In genomic region chr5:147659166-147659929, GRCh38 we compare ENCODE assay signal across 14 cellular contexts.
"Had no signal": no experiment of that assay in that cellular context is flagged by ENCODE, and none has a peak within 500 bp of the region (broad histone marks: within the 10 kb centered on the region; RNA-seq: fewer than 3 reads in every experiment).

No MANE protein-coding gene starts in this region.

- H3K4me3 Mint-ChIP-seq: activated CD8-positive, alpha-beta T cell treated with anti-CD3 and anti-CD28 coated beads for 36 hours; activated T-cell treated with anti-CD3 and anti-CD28 coated beads, Interleukin-2, amount 50 U/mL, for 4 hours; neural crest cell; stimulated activated naive B cell treated with anti-CD40 and anti-IgM and Interleukin-4, amounts not matched to agents 10 μg/mL and 1 μg/mL and 100 μg/mL, for 72 hours; T-helper 17 cell had no signal

- H3K4me1 ChIP-seq: thyroid gland, vagina had no signal

- FAIRE-seq: astrocyte, kidney had no signal

- H3K27me3 Mint-ChIP-seq: activated CD8-positive, alpha-beta T cell treated with anti-CD3 and anti-CD28 coated beads for 36 hours; stimulated activated naive B cell treated with anti-CD40 and anti-IgM and Interleukin-4, amounts not matched to agents 10 μg/mL and 1 μg/mL and 100 μg/mL, for 72 hours; T-helper 17 cell had no signal

- H3K9me3 ChIP-seq: thyroid gland, vagina had no signal

- H3K27ac ChIP-seq: thyroid gland, vagina had no signal

- H3K27me3 ChIP-seq: thyroid gland, vagina had no signal

- ATAC-seq: activated CD8-positive, alpha-beta T cell treated with anti-CD3 and anti-CD28 coated beads for 36 hours; activated T-cell treated with anti-CD3 and anti-CD28 coated beads, Interleukin-2, amount 50 U/mL, for 4 hours; stimulated activated naive B cell treated with anti-CD40 and anti-IgM and Interleukin-4, amounts not matched to agents 10 μg/mL and 1 μg/mL and 100 μg/mL, for 72 hours; T-helper 17 cell had no signal

- H3K27ac Mint-ChIP-seq: activated CD8-positive, alpha-beta T cell treated with anti-CD3 and anti-CD28 coated beads for 36 hours; stimulated activated naive B cell treated with anti-CD40 and anti-IgM and Interleukin-4, amounts not matched to agents 10 μg/mL and 1 μg/mL and 100 μg/mL, for 72 hours; T-helper 17 cell had no signal

- DNase-seq: activated CD4-positive, alpha-beta T cell treated with anti-CD3 and anti-CD28 coated beads for 48 hours; activated CD8-positive, alpha-beta T cell treated with anti-CD3 and anti-CD28 coated beads for 36 hours; activated effector memory CD4-positive, alpha-beta T cell treated with Interleukin-2 at 50 U/mL for 16 hours; activated naive CD4-positive, alpha-beta T cell treated with anti-CD3 and anti-CD28 coated beads, Interleukin-2, amount 50 U/mL, for 16 hours; activated T-cell treated with anti-CD3 and anti-CD28 coated beads, Interleukin-2, amount 50 U/mL, for 4 hours; hippocampal formation; kidney; stimulated activated CD4-positive, alpha-beta T cell treated with anti-CD3 and anti-CD28 coated beads, Interleukin-2, amount 100 ng/mL, for 48 hours; stimulated activated naive B cell treated with anti-CD40 and anti-IgM and Interleukin-4, amounts not matched to agents 10 μg/mL and 1 μg/mL and 100 μg/mL, for 72 hours; T-helper 17 cell; thyroid gland had no signal

- H3K4me1 Mint-ChIP-seq: neural crest cell; stimulated activated naive B cell treated with anti-CD40 and anti-IgM and Interleukin-4, amounts not matched to agents 10 μg/mL and 1 μg/mL and 100 μg/mL, for 72 hours; T-helper 17 cell had no signal

- H3K36me3 ChIP-seq: thyroid gland, vagina had no signal

- H3K4me3 ChIP-seq: thyroid gland, vagina had no signal
